In the genomic region with DNA sequence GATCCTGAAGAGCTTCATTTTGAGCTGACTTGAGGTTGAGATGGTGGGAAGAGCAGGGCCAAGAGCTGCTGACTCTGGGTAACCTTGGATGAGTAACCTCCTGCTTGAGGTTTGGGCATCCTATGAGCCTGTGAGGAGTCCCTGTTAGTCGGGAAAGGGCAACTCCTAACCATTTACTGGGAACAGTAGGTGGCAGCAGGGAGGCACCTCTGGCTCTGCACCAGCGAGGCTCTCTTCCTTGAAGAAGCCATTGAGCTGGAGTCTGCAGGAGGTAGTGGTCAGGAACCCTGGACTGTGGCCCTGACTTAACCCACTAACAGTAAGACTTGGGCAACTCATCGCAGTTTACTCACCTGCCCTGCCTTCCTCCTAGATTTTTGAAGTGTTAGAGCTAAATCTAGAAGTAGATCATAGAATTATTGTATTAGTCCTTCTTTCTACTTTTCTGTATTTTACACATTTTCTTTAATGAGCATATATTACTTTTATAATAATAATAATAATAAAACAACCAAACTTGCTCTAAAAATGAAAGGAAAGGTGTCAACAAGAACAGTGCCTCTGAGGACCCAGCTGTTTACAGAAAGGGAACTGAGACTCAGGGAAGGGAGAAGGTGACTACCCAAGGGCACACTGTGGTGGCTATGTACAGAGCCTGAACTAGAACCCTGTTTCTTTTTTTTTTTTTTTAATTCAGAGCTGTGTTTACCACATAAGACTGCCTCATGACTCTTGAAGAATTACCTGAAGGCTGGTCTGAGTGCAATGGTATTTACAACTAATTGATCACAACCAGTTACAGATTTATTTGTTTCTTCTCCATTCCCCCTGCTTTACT, we compare ENCODE assay signal across 8 cellular contexts. TPM values are rescaled to one million over a fixed set of nuclear protein-coding genes. Genes with fewer than 3 reads are reported as not detected.
A peak's percentile ranks its signal among the peaks of the same experiment; 100 is the strongest.
DNase-seq lines count a peak whose midpoint lies in the region; ATAC-seq and TF ChIP-seq lines count a peak whose summit lies in the region.

No MANE protein-coding gene starts in this region.

- no peaks in the 10 kb centered on the region for H3K9me2 ChIP-seq in PC-3 (replicated peaks; ENCODE audit: low read length)

- H3K9me3 Mint-ChIP-seq in CD8-positive, alpha-beta T cell: no peaks in the 10 kb centered on the region
- no peaks in the 10 kb centered on the region for H3K9me3 Mint-ChIP-seq in neural progenitor cell

- peak; percentile 3 to 70 (median 53) for DNase-seq in CD8-positive, alpha-beta T cell
- peak in 59 of 76 experiments; percentile 4 to 67 (median 31) for DNase-seq in HUDEP-2 (lab: John Stamatoyannopoulos, UW; ENCODE audit: unreplicated experiment in 76 of 76)
- peak; percentile 85 for DNase-seq in PC-3
- peak; percentile 61 to 71 for DNase-seq in activated T-cell treated with anti-CD3 and anti-CD28 coated beads, Interleukin-2, amount 50 U/mL, for 48 hours
- peak; percentile 84 for DNase-seq in fibroblast of the aortic adventitia (ENCODE audit: low read depth)
- peak; percentile 88 for DNase-seq in neural progenitor cell (ENCODE audit: low spot score)
- peak; percentile 73 for DNase-seq in stromal cell of bone marrow (ENCODE audit: low read depth)

- H3K27ac ChIP-seq in CD8-positive, alpha-beta T cell (ENCODE audit: low read depth, low read length): no peak overlapping the region
- no peak overlapping the region for H3K27ac ChIP-seq in PC-3 (ENCODE audit: low read length)
- no peak overlapping the region for H3K27ac ChIP-seq in neural progenitor cell

- BruUV-seq in PC-3 (replicated peaks; lab: Mats Ljungman, UMichigan): no TSS peak

- peak; percentile 71 for ATAC-seq in CD8-positive, alpha-beta T cell
- ATAC-seq in GM19328 (IDR thresholded peaks at IDR 0.05; ENCODE audit: unreplicated experiment) (peak; percentile 77), PC-3 (peak; percentile 99)

- no peak overlapping the region for H3K27ac Mint-ChIP-seq in CD8-positive, alpha-beta T cell
- no peak overlapping the region for H3K27ac Mint-ChIP-seq in neural progenitor cell

- TF ChIP-seq CTCF in CD8-positive, alpha-beta T cell (IDR thresholded peaks at IDR 0.05): peak; percentile 43
- TF ChIP-seq CTCF in PC-3 (conservative IDR thresholded peaks at IDR 0.05; ENCODE audit: low read depth, low read length) (peak; percentile 77), fibroblast of the aortic adventitia (IDR thresholded peaks at IDR 0.05; ENCODE audit: insufficient read depth, low read length) (peak; percentile 91), neural progenitor cell (IDR thresholded peaks at IDR 0.05) (peak; percentile 72)

- H3K36me3 ChIP-seq in CD8-positive, alpha-beta T cell (ENCODE audit: insufficient read depth, low read length): no peaks in the 10 kb centered on the region
- no peaks in the 10 kb centered on the region for H3K36me3 ChIP-seq in PC-3 (ENCODE audit: low read depth, low read length)
- H3K36me3 ChIP-seq in neural progenitor cell: no peaks in the 10 kb centered on the region

- POLR2A ChIA-PET in CD8-positive, alpha-beta T cell (lab: Charles Lee): interaction anchor here (1.0 to 2.6 kb wide), 4 partner anchors 34 to 194 kb away, joined by 3 to 13 read pairs (median 11); a partner anchor contains a TSS
- POLR2A ChIA-PET in PC-3 (lab: Charles Lee; ENCODE audit: unreplicated experiment): interaction anchor here (0.6 to 0.9 kb wide), 2 partner anchors 35 to 54 kb away, joined by 3 to 5 read pairs; a partner anchor contains a TSS

- peaks cover 4% of the 10 kb centered on the region for H3K4me1 Mint-ChIP-seq in CD8-positive, alpha-beta T cell (ENCODE audit: low read depth)
- H3K4me1 Mint-ChIP-seq in neural progenitor cell: peaks cover 2% of the 10 kb centered on the region

- no peak overlapping the region for H3K4me3 Mint-ChIP-seq in CD8-positive, alpha-beta T cell
- no peak overlapping the region for H3K4me3 Mint-ChIP-seq in neural progenitor cell

- H3K79me2 ChIP-seq in PC-3 (ENCODE audit: low read length) (no peaks in the 10 kb centered on the region), neural progenitor cell (ENCODE audit: low read depth) (no peaks in the 10 kb centered on the region)

- H3K9me3 ChIP-seq in CD8-positive, alpha-beta T cell (ENCODE audit: low read length): no peaks in the 10 kb centered on the region
- H3K9me3 ChIP-seq in PC-3 (ENCODE audit: low read length) (no peaks in the 10 kb centered on the region), neural progenitor cell (ENCODE audit: low read depth) (no peaks in the 10 kb centered on the region)

- H4K20me1 ChIP-seq in PC-3 (ENCODE audit: low read length): no peaks in the 10 kb centered on the region
- no peaks in the 10 kb centered on the region for H4K20me1 ChIP-seq in neural progenitor cell (ENCODE audit: low read depth)

- H3K4me3 ChIP-seq in CD8-positive, alpha-beta T cell (ENCODE audit: low read depth, low read length): no peak overlapping the region
- H3K4me3 ChIP-seq in PC-3 (ENCODE audit: low read length) (no peak overlapping the region), fibroblast of the aortic adventitia (ENCODE audit: low read depth, low read length) (no peak overlapping the region), neural progenitor cell (no peak overlapping the region)

- peaks cover 13% of the 10 kb centered on the region for H3K27me3 Mint-ChIP-seq in CD8-positive, alpha-beta T cell (ENCODE audit: low read depth)
- H3K27me3 Mint-ChIP-seq in neural progenitor cell (ENCODE audit: insufficient read depth, low read depth): peaks cover 7% of the 10 kb centered on the region

- intact Hi-C loops in CD8-positive, alpha-beta T cell (cut with DNase I, micrococcal nuclease): loop anchor here (1.0 to 5.0 kb wide), 7 partner anchors 34 to 195 kb away; a partner anchor contains a TSS
- intact Hi-C loops in PC-3 (cut with micrococcal nuclease): loop anchor here (1.0 to 5.0 kb wide), 3 partner anchors 56 to 195 kb away; a partner anchor contains a TSS

- H3K9ac ChIP-seq in PC-3 (ENCODE audit: low read length) (no peak overlapping the region), neural progenitor cell (no peak overlapping the region)

- no peaks in the 10 kb centered on the region for H3F3A ChIP-seq in PC-3 (ENCODE audit: low read length, unreplicated experiment)
- no peaks in the 10 kb centered on the region for H3F3A ChIP-seq in neural progenitor cell (ENCODE audit: low read depth)

- H2AFZ ChIP-seq in PC-3 (ENCODE audit: low read length) (no peak overlapping the region), neural progenitor cell (replicated peaks) (no peak overlapping the region)

- no peaks in the 10 kb centered on the region for H3K27me3 ChIP-seq in CD8-positive, alpha-beta T cell (ENCODE audit: insufficient read depth, low read length)
- no peaks in the 10 kb centered on the region for H3K27me3 ChIP-seq in PC-3 (ENCODE audit: low read length)
- peaks cover 8% of the 10 kb centered on the region for H3K27me3 ChIP-seq in neural progenitor cell

- no peaks in the 10 kb centered on the region for H3K4me1 ChIP-seq in CD8-positive, alpha-beta T cell (ENCODE audit: insufficient read depth, low read length)
- H3K4me1 ChIP-seq in PC-3 (ENCODE audit: insufficient read depth, low read length): no peaks in the 10 kb centered on the region
- no peaks in the 10 kb centered on the region for H3K4me1 ChIP-seq in neural progenitor cell

- H3K4me2 ChIP-seq in PC-3 (ENCODE audit: low read length): no peak overlapping the region
- no peak overlapping the region for H3K4me2 ChIP-seq in neural progenitor cell

- no peaks in the 10 kb centered on the region for H3K36me3 Mint-ChIP-seq in CD8-positive, alpha-beta T cell
- H3K36me3 Mint-ChIP-seq in neural progenitor cell: no peaks in the 10 kb centered on the region

- CTCF ChIA-PET in CD8-positive, alpha-beta T cell (lab: Charles Lee): interaction anchor here (0.6 to 4.5 kb wide), 37 partner anchors 9 to 219 kb away, joined by 3 to 74 read pairs (median 5); a partner anchor contains a TSS
- CTCF ChIA-PET in PC-3 (lab: Charles Lee): interaction anchor here (0.6 to 1.3 kb wide), 7 partner anchors 34 to 194 kb away, joined by 3 to 9 read pairs (median 6); a partner anchor contains a TSS

RNA-seq across cellular contexts. Expression of a gene that starts 47.5 kb away (rescaled TPM):
- 10 to 100 TPM; 62.5 to 63.1 TPM for total RNA-seq in CD8-positive, alpha-beta T cell
- total RNA-seq in PC-3 (2014; rRNA removed): 1.4 TPM in 1 of 2 replicates, not detected in the other
- total RNA-seq in fibroblast of the aortic adventitia (ENCODE audit: low replicate concordance): 0.27 TPM in 1 of 2 replicates, not detected in the other
- total RNA-seq in neural progenitor cell (ENCODE audit: low replicate concordance): 0.25 TPM in 1 of 2 replicates, not detected in the other

RNA-seq across cellular contexts. Expression of a gene that starts 53.7 kb away (rescaled TPM):
- 10 to 100 TPM; 19.1 to 22.5 TPM for total RNA-seq in CD8-positive, alpha-beta T cell
- total RNA-seq in PC-3 (2014; rRNA removed) (7.9 and 17.6 TPM in 2 replicates), fibroblast of the aortic adventitia (ENCODE audit: low replicate concordance) (5.7 and 8.1 TPM in 2 replicates), neural progenitor cell (ENCODE audit: low replicate concordance) (8.8 and 19.7 TPM in 2 replicates)

RNA-seq across cellular contexts. Expression of a gene that starts 58.1 kb away (rescaled TPM):
- 100 to 1,000 TPM; 158 to 173 TPM for total RNA-seq in CD8-positive, alpha-beta T cell
- total RNA-seq in PC-3 (2014; rRNA removed) (159 and 173 TPM in 2 replicates), fibroblast of the aortic adventitia (ENCODE audit: low replicate concordance) (15.4 and 82.5 TPM in 2 replicates), neural progenitor cell (ENCODE audit: low replicate concordance) (143 and 171 TPM in 2 replicates)

Comparison
In these comparisons a context has a peak if more than half of its experiments do, and no peak if none do; other contexts are left out.
1. DNase-seq: peak in every context shown above with its lines; median percentile 88 in neural progenitor cell; 85 in PC-3; 84 in fibroblast of the aortic adventitia; 73 in stromal cell of bone marrow; 66 in activated T-cell treated with anti-CD3 and anti-CD28 coated beads, Interleukin-2, amount 50 U/mL, for 48 hours; 53 in CD8-positive, alpha-beta T cell; 31 in HUDEP-2.
2. RNA of a gene that starts 47.5 kb away (total RNA-seq): 62.5 to 63.1 TPM in CD8-positive, alpha-beta T cell; 1.4 TPM in PC-3, 0.27 TPM in fibroblast of the aortic adventitia and 0.25 TPM in neural progenitor cell; every median in the first group is over 10 times any median in the second.
3. Peak in every context shown above with its lines, with median percentiles within 50 percentile points of each other: ATAC-seq and CTCF ChIP-seq.